In genomic region chr7:517848-518629, GRCh38 we compare ENCODE assay signal across 1 cellular context.
A peak's percentile ranks its signal among the peaks of the same experiment; 100 is the strongest.
TF ChIP-seq lines count a peak whose summit lies in the region.

No MANE protein-coding gene starts in this region.

TF ChIP-seq in H1, 55 proteins besides CTCF, POLR2A, EP300 and RAD21:
- TF ChIP-seq JUND (IDR thresholded peaks at IDR 0.05; ENCODE audit: low read length) (no peak), SUZ12 (IDR thresholded peaks at IDR 0.05; ENCODE audit: low read length) (peak; percentile 5; the same call in 1 of the 2 replicates), RXRA (IDR thresholded peaks at IDR 0.05; ENCODE audit: insufficient read depth, low read depth, low read length) (no peak), CHD1 (IDR thresholded peaks at IDR 0.05; ENCODE audit: low read depth, low read length) (no peak), SIRT6 (IDR thresholded peaks at IDR 0.05; ENCODE audit: low read length) (no peak), SP2 (IDR thresholded peaks at IDR 0.05; ENCODE audit: low read length) (no peak), NRF1 (IDR thresholded peaks at IDR 0.05; ENCODE audit: low read depth, low read length) (no peak), CBX8 (IDR thresholded peaks at IDR 0.05; ENCODE audit: borderline replicate concordance, low read depth, low read length) (no peak), CTBP2 (IDR thresholded peaks at IDR 0.05; ENCODE audit: borderline replicate concordance, insufficient read depth, insufficient read length, low read length) (peak; percentile 66), EGR1 (IDR thresholded peaks at IDR 0.05; ENCODE audit: borderline replicate concordance, low read depth, low read length) (no peak), FOSL1 (IDR thresholded peaks at IDR 0.05; ENCODE audit: insufficient read depth, low read depth, low read length) (no peak), YY1 (IDR thresholded peaks at IDR 0.05; ENCODE audit: low read depth, low read length) (no peak), CHD2 (IDR thresholded peaks at IDR 0.05; ENCODE audit: low read length) (no peak), KDM4A (IDR thresholded peaks at IDR 0.05; ENCODE audit: low read depth, low read length, severe bottlenecking) (peak; percentile 23), BCL11A (IDR thresholded peaks at IDR 0.05; ENCODE audit: low read depth in 2 of 2, low read length in 2 of 2) (no peak), ASH2L (IDR thresholded peaks at IDR 0.05; ENCODE audit: low read length) (peak; percentile 44), EZH2 (IDR thresholded peaks at IDR 0.05; ENCODE audit: low read depth, low read length, severe bottlenecking) (peak; percentile 42), CREB1 (IDR thresholded peaks at IDR 0.05) (no peak), MAFK (IDR thresholded peaks at IDR 0.05; ENCODE audit: low read depth, low read length) (no peak), CHD7 (IDR thresholded peaks at IDR 0.05; ENCODE audit: insufficient replicate concordance, low read length) (no peak), BACH1 (IDR thresholded peaks at IDR 0.05; ENCODE audit: low read length) (no peak)
